In the genomic region with DNA sequence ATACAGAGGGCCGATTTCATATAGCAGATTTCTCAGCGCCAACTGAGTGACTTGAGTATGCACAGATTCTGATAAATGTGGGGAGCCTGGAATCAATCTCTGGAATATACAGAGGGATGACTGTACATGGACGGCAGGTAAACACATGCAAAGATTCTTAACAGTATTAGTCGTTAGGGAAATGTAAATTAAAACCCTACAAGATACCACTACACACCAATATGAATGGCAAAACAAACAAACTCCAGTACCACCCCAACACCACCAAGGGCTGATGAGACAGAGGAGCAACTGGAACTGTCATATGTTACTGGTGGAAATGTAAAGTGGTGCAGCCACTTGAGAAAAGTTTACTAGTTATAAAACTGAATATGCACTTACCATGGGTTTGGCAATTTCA, we compare ENCODE assay signal across 21 cellular contexts.
"Had no signal": no experiment of that assay in that cellular context is flagged by ENCODE, and none has a peak within 500 bp of the region (broad histone marks: within the 10 kb centered on the region; RNA-seq: fewer than 3 reads in every experiment).

No MANE protein-coding gene starts in this region.

- ATAC-seq: esophagus mucosa; gastroesophageal sphincter; heart left ventricle; left cardiac atrium; left lung; left ventricle myocardium superior; lower lobe of right lung; mucosa of descending colon; naive thymus-derived CD4-positive, alpha-beta T cell had no signal

- DNase-seq: colonic mucosa; cortex of kidney; effector CD8-positive, alpha-beta T cell; erythroblast; esophagus squamous epithelium; foreskin fibroblast; heart left ventricle; hippocampal formation; left cardiac atrium; left lung; left ventricle myocardium superior; lower lobe of right lung; mucosa of descending colon; naive thymus-derived CD4-positive, alpha-beta T cell had no signal

- H3K27ac ChIP-seq: colonic mucosa, epithelial cell of prostate, esophagus squamous epithelium, gastroesophageal sphincter, heart left ventricle, left lung, lower lobe of right lung had no signal

- H3K36me3 ChIP-seq: colonic mucosa, esophagus squamous epithelium, gastroesophageal sphincter, heart left ventricle, left lung, lower lobe of right lung had no signal

- H3K4me1 ChIP-seq: colonic mucosa, gastroesophageal sphincter, heart left ventricle, left lung, lower lobe of right lung had no signal

- H3K4me3 ChIP-seq: colonic mucosa, esophagus squamous epithelium, gastroesophageal sphincter, heart left ventricle, left lung, lower lobe of right lung, mucosa of descending colon had no signal

- H3K9me3 ChIP-seq: colonic mucosa, esophagus squamous epithelium, gastroesophageal sphincter, heart left ventricle, left lung, lower lobe of right lung, mucosa of descending colon had no signal

- H3K27me3 ChIP-seq: colonic mucosa, esophagus squamous epithelium, gastroesophageal sphincter, heart left ventricle, left lung had no signal

- FAIRE-seq: endothelial cell of umbilical vein, frontal cortex, islet of Langerhans, keratinocyte had no signal
